ENCODE assay signal across 15 cellular contexts in the genomic region with DNA sequence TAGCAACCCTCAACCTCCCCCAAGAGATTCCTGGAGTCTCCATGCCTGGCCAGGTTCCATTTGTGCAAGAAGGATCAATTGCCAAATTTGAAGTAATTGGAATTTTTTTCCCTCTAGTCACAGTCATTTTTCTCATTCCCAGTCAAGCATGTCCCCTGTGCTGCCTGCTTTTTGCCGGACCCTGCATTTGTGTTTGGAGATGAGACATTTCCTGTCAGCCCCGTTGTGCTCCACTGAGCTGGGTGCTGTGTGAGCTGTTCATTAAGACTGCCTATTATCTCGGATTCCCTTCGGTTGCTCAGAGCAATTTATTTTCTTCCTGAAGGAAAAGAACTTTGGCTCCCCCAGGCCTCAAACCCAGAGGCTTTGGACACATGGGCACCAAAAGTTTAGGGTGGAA.
DNase-seq lines count a peak whose midpoint lies in the region; ATAC-seq, FAIRE-seq and TF ChIP-seq lines count a peak whose summit lies in the region.
"Had no signal": no experiment of that assay in that cellular context is flagged by ENCODE, and none has a peak within 500 bp of the region (broad histone marks: within the 10 kb centered on the region; RNA-seq: fewer than 3 reads in every experiment).

No MANE protein-coding gene starts in this region.

- WGBS in GM12878 (ENCODE audit: insufficient coverage, insufficient replicate concordance, low lambda C conversion rate, missing lambda C conversion rate), result 2% methylated on average over 4 of the region's 4 CpGs
- 25% methylated on average over 4 of the region's 4 CpGs for WGBS in suprapubic skin

- H3K4me3 ChIP-seq in GM12878, result peak overlapping the region; percentile 35; the same call in 1 of the 2 replicates
- H3K4me3 ChIP-seq in suprapubic skin, result no peak overlapping the region
- H3K4me3 ChIP-seq in mucosa of descending colon, result no peak overlapping the region

- ATAC-seq in HG03354 (IDR thresholded peaks at IDR 0.05; ENCODE audit: poor library complexity, severe bottlenecking, unreplicated experiment) (peak; percentile 59), GM12878 (peak; percentile 69), mucosa of descending colon (no peak)

- H3K36me3 ChIP-seq in GM12878 (ENCODE audit: control insufficient read depth in 2 of 2, insufficient read depth in 2 of 2, low read length in 1 of 2) (no peaks in the 10 kb centered on the region), suprapubic skin (no peaks in the 10 kb centered on the region), mucosa of descending colon (ENCODE audit: low read depth) (no peaks in the 10 kb centered on the region)

- H4K20me1 ChIP-seq in GM12878 (ENCODE audit: control insufficient read depth, insufficient read depth), result no peaks in the 10 kb centered on the region

- TF ChIP-seq RAD21 in GM12878 (IDR thresholded peaks at IDR 0.05; ENCODE audit: insufficient read depth, low read depth, low read length), result no peak

- TF ChIP-seq CTCF in GM12878 (IDR thresholded peaks at IDR 0.05 in 2 of 3, conservative IDR thresholded peaks at IDR 0.05 in 1 of 3; ENCODE audit: control insufficient read depth in 2 of 3, extremely low read depth in 1 of 3, insufficient read depth in 1 of 3, low read depth in 3 of 3, low read length in 3 of 3), result no peak
- TF ChIP-seq CTCF in nephron progenitor cell (IDR thresholded peaks at IDR 0.05), result no peak
- no peak for TF ChIP-seq CTCF in suprapubic skin (IDR thresholded peaks at IDR 0.05)
- TF ChIP-seq CTCF in mucosa of descending colon (IDR thresholded peaks at IDR 0.05), result no peak

- POLR2A ChIA-PET in GM12878 (lab: Charles Lee), result no interaction called here

- intact Hi-C loops in GM12878 (cut with micrococcal nuclease; ENCODE audit: unreplicated experiment), result no loop called here
- intact Hi-C loops in mucosa of descending colon (cut with DNase I, micrococcal nuclease), result no loop called here

- H3K4me1 Mint-ChIP-seq in nephron progenitor cell, result peaks cover 55% of the 10 kb centered on the region

- peaks cover 21% of the 10 kb centered on the region for H3K9me3 Mint-ChIP-seq in nephron progenitor cell

- peaks cover 20% of the 10 kb centered on the region for H3K27me3 Mint-ChIP-seq in nephron progenitor cell (ENCODE audit: low read depth, poor library complexity)

- H3K4me1 ChIP-seq in GM12878 (ENCODE audit: control insufficient read depth, insufficient read depth, low read length) (peaks cover 19% of the 10 kb centered on the region), suprapubic skin (no peaks in the 10 kb centered on the region), mucosa of descending colon (ENCODE audit: low read depth) (no peaks in the 10 kb centered on the region)

- TF ChIP-seq POLR2A in GM12878 (IDR thresholded peaks at IDR 0.05; ENCODE audit: low read depth, low read length), result no peak
- TF ChIP-seq POLR2A in suprapubic skin (IDR thresholded peaks at IDR 0.05), result no peak

- peak overlapping the region; percentile 44 for H3K4me3 Mint-ChIP-seq in nephron progenitor cell
- H3K4me3 Mint-ChIP-seq: type B pancreatic cell had no signal

- RAD21 ChIA-PET in GM12878 (lab: Charles Lee; ENCODE audit: unreplicated experiment), result no interaction called here

- CTCF ChIA-PET in GM12878 (lab: Yijun Ruan, JAX), result no interaction called here

- H3K79me2 ChIP-seq in GM12878 (ENCODE audit: control insufficient read depth, insufficient read depth, low read length), result no peaks in the 10 kb centered on the region

- in situ Hi-C loops in GM12878 (cut with MboI), result no loop called here

- BruUV-seq in GM12878 (replicated peaks; lab: Mats Ljungman, UMichigan), result no TSS peak

- no peaks in the 10 kb centered on the region; the same call in 2 of the 3 replicates for H3K9me3 ChIP-seq in GM12878 (replicated peaks; ENCODE audit: control insufficient read depth, insufficient read depth, low read length)
- H3K9me3 ChIP-seq in suprapubic skin, result peaks cover 9% of the 10 kb centered on the region
- H3K9me3 ChIP-seq in mucosa of descending colon, result no peaks in the 10 kb centered on the region

- TF ChIP-seq EP300 in GM12878 (IDR thresholded peaks at IDR 0.05; ENCODE audit: borderline replicate concordance in 1 of 2, control insufficient read depth in 1 of 2, low read depth in 2 of 2, low read length in 2 of 2) (no peak), suprapubic skin (IDR thresholded peaks at IDR 0.05) (no peak)

- DNase-seq in GM03348 (ENCODE audit: low spot score) (peak; percentile 61), GM12878 (ENCODE audit: low read depth, low spot score) (peak; percentile 33), nephron progenitor cell (peak; percentile 47), suprapubic skin (ENCODE audit: low spot score in 2 of 2) (no peak), hypothalamus (lab: John Stamatoyannopoulos, UW) (no peak), mucosa of descending colon (no peak)
- DNase-seq in activated effector memory CD4-positive, alpha-beta T cell treated with Interleukin-2 at 50 U/mL for 16 hours, result no peak
- DNase-seq: activated CD4-positive, alpha-beta T cell treated with anti-CD3 and anti-CD28 coated beads for 4 hours; activated gamma-delta T cell; COR-L47; KG1; NCI-H524; retina had no signal

- FAIRE-seq in GM12878 (lab: Jason Lieb, UNC), result no peak

- no peak overlapping the region for H2AFZ ChIP-seq in GM12878 (ENCODE audit: control insufficient read depth, low read depth, low read length)

- SMC1A ChIA-PET in GM12878 (lab: Charles Lee; ENCODE audit: uncharacterized antibody, unreplicated experiment), result no interaction called here

- peak overlapping the region; percentile 56 for H3K4me2 ChIP-seq in GM12878 (ENCODE audit: control insufficient read depth, insufficient read depth)

- H3K36me3 Mint-ChIP-seq in nephron progenitor cell (ENCODE audit: low read depth), result no peaks in the 10 kb centered on the region
- H3K36me3 Mint-ChIP-seq: type B pancreatic cell had no signal

- H3K27me3 ChIP-seq in GM12878 (replicated peaks in 1 of 2; ENCODE audit: control insufficient read depth in 2 of 2, insufficient read depth in 2 of 2, low read length in 1 of 2), result no peaks in the 10 kb centered on the region
- peaks cover 12% of the 10 kb centered on the region for H3K27me3 ChIP-seq in suprapubic skin

- H3K27ac ChIP-seq in GM12878 (ENCODE audit: control insufficient read depth, insufficient read depth) (peak overlapping the region; percentile 53; the same call in 1 of the 2 replicates), suprapubic skin (no peak overlapping the region)

- peak overlapping the region; percentile 19; the same call in 1 of the 2 replicates for H3K9ac ChIP-seq in GM12878 (ENCODE audit: control insufficient read depth, insufficient read depth, low read length)

- H3K27ac Mint-ChIP-seq in nephron progenitor cell, result peak overlapping the region; percentile 88
- H3K27ac Mint-ChIP-seq: type B pancreatic cell had no signal

TF ChIP-seq in GM12878, 131 proteins besides CTCF, POLR2A, EP300 and RAD21 (continues in another document):
- no peak for TF ChIP-seq IKZF1 (conservative IDR thresholded peaks at IDR 0.05)
- TF ChIP-seq NBN (IDR thresholded peaks at IDR 0.05), result no peak
- TF ChIP-seq BCL11A (IDR thresholded peaks at IDR 0.05; ENCODE audit: low read depth, low read length), result 0 out of 2 replicates have a peak, but pooled peaks have one; percentile 37
- TF ChIP-seq NFIC (IDR thresholded peaks at IDR 0.05; ENCODE audit: low read depth, low read length), result peak; percentile 69
- no peak for TF ChIP-seq ZNF24 (IDR thresholded peaks at IDR 0.05)
- no peak for TF ChIP-seq ZNF384 (IDR thresholded peaks at IDR 0.05; ENCODE audit: borderline replicate concordance, low read depth, low read length)
- no peak for TF ChIP-seq KDM1A (IDR thresholded peaks at IDR 0.05; ENCODE audit: borderline replicate concordance)
- TF ChIP-seq, protein P1, sequence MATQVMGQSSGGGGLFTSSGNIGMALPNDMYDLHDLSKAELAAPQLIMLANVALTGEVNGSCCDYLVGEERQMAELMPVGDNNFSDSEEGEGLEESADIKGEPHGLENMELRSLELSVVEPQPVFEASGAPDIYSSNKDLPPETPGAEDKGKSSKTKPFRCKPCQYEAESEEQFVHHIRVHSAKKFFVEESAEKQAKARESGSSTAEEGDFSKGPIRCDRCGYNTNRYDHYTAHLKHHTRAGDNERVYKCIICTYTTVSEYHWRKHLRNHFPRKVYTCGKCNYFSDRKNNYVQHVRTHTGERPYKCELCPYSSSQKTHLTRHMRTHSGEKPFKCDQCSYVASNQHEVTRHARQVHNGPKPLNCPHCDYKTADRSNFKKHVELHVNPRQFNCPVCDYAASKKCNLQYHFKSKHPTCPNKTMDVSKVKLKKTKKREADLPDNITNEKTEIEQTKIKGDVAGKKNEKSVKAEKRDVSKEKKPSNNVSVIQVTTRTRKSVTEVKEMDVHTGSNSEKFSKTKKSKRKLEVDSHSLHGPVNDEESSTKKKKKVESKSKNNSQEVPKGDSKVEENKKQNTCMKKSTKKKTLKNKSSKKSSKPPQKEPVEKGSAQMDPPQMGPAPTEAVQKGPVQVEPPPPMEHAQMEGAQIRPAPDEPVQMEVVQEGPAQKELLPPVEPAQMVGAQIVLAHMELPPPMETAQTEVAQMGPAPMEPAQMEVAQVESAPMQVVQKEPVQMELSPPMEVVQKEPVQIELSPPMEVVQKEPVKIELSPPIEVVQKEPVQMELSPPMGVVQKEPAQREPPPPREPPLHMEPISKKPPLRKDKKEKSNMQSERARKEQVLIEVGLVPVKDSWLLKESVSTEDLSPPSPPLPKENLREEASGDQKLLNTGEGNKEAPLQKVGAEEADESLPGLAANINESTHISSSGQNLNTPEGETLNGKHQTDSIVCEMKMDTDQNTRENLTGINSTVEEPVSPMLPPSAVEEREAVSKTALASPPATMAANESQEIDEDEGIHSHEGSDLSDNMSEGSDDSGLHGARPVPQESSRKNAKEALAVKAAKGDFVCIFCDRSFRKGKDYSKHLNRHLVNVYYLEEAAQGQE (IDR thresholded peaks at IDR 0.05; ENCODE audit: low read depth, low read length), result 0 out of 2 replicates have a peak, but pooled peaks have one; percentile 45
- TF ChIP-seq EGR1 (IDR thresholded peaks at IDR 0.05; ENCODE audit: borderline replicate concordance in 1 of 2, low read depth in 2 of 2, low read length in 2 of 2), result no peak
- no peak for TF ChIP-seq STAT3 (IDR thresholded peaks at IDR 0.05; ENCODE audit: low read depth, low read length)
- peak; percentile 81 for TF ChIP-seq PAX5 (IDR thresholded peaks at IDR 0.05; ENCODE audit: borderline replicate concordance, low read depth, low read length)
- TF ChIP-seq HDAC6 (IDR thresholded peaks at IDR 0.05; ENCODE audit: unreplicated experiment), result no peak
- TF ChIP-seq ETV6 (conservative IDR thresholded peaks at IDR 0.05 in 1 of 2, IDR thresholded peaks at IDR 0.05 in 1 of 2; ENCODE audit: borderline replicate concordance in 1 of 2, low read depth in 1 of 2), result 0 out of 4 replicates have a peak, but pooled peaks of 1 of the 2 experiments have one; percentile 57
- TF ChIP-seq PAX8 (IDR thresholded peaks at IDR 0.05), result no peak
- peak; percentile 39; the same call in 1 of the 2 replicates for TF ChIP-seq JUNB (IDR thresholded peaks at IDR 0.05)
- no peak for TF ChIP-seq TCF3 (IDR thresholded peaks at IDR 0.05; ENCODE audit: borderline replicate concordance, insufficient read depth, low read depth, low read length)

Comparison
In these comparisons a context has a peak if more than half of its experiments do, and no peak if none do; other contexts are left out.
1. DNase-seq: peak in GM03348 (single experiment), GM12878 (single experiment) and nephron progenitor cell (single experiment); none in suprapubic skin (0 of 2), activated effector memory CD4-positive, alpha-beta T cell treated with Interleukin-2 at 50 U/mL for 16 hours (single experiment), hypothalamus (0 of 51) and mucosa of descending colon (0 of 3).